In the genomic region with DNA sequence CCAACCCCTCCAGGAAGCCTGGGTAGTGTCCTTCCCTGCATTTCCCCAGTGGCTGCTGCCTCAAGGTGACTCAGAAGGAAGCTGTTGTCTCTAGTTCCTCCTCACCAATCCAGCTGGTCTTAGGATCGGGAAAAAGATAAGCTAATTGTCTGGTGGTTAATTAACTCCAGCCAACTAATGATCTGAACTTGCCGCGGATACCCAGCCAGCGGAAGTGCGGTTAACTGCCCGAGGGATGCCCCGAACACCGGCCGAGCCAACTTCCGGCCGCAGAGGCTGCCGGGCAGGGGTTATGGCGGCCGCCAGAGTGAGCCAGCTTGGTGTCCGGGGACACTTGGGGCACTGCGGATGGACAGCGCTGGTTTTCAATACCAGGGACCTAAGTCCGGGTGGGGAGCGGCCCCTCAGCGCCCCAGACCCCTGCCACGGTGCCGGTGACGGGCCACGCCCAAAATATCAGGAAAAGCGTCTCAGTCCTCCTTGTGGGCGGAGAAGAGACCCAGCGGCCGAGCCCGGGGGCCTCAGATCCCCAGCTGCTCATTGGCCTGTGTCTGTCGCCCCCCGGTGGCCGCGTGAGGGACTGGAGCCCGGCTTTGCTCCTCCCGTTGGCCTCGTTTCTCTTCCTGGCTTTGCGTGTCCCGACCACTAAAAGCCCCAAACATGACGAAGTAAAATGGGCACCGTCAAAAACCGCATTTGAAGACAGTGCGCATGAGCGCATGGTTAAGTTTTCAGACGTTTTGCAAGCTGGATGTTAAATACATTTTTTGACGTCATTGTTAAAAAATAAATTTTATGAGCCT, we compare ENCODE assay signal across 1 cellular context.
TF ChIP-seq lines count a peak whose summit lies in the region.

No MANE protein-coding gene starts in this region.

TF ChIP-seq in HepG2, 621 proteins besides CTCF, POLR2A, EP300 and RAD21 (continued from another document and continues in another):
- no peak for TF ChIP-seq ATF6 (CRISPR knock-in tag; conservative IDR thresholded peaks at IDR 0.05)
- TF ChIP-seq SNRNP70 (IDR thresholded peaks at IDR 0.05; ENCODE audit: low read depth, low read length) = no peak
- TF ChIP-seq, protein P1, sequence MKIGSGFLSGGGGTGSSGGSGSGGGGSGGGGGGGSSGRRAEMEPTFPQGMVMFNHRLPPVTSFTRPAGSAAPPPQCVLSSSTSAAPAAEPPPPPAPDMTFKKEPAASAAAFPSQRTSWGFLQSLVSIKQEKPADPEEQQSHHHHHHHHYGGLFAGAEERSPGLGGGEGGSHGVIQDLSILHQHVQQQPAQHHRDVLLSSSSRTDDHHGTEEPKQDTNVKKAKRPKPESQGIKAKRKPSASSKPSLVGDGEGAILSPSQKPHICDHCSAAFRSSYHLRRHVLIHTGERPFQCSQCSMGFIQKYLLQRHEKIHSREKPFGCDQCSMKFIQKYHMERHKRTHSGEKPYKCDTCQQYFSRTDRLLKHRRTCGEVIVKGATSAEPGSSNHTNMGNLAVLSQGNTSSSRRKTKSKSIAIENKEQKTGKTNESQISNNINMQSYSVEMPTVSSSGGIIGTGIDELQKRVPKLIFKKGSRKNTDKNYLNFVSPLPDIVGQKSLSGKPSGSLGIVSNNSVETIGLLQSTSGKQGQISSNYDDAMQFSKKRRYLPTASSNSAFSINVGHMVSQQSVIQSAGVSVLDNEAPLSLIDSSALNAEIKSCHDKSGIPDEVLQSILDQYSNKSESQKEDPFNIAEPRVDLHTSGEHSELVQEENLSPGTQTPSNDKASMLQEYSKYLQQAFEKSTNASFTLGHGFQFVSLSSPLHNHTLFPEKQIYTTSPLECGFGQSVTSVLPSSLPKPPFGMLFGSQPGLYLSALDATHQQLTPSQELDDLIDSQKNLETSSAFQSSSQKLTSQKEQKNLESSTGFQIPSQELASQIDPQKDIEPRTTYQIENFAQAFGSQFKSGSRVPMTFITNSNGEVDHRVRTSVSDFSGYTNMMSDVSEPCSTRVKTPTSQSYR (CRISPR knock-in tag; IDR thresholded peaks at IDR 0.05; ENCODE audit: borderline replicate concordance) = no peak
- TF ChIP-seq REST (IDR thresholded peaks at IDR 0.05; ENCODE audit: borderline replicate concordance in 1 of 2, low read depth in 1 of 2, low read length in 2 of 2) = peak in 1 of 2 experiments; percentile 35; a peak in 1 of 4 replicates
- TF ChIP-seq CEBPG (CRISPR knock-in tag; IDR thresholded peaks at IDR 0.05) = no peak
- TF ChIP-seq MAFK (conservative IDR thresholded peaks at IDR 0.05 in 1 of 2, IDR thresholded peaks at IDR 0.05 in 1 of 2; ENCODE audit: low read length in 2 of 2) = no peak
- 0 out of 2 replicates have a peak, but pooled peaks have one; percentile 25 for TF ChIP-seq ZNF33B (CRISPR knock-in tag; IDR thresholded peaks at IDR 0.05)
- TF ChIP-seq ZFY (CRISPR knock-in tag; IDR thresholded peaks at IDR 0.05) = peak; percentile 82; the same call in 1 of the 2 replicates
- TF ChIP-seq SSRP1 (CRISPR knock-in tag; IDR thresholded peaks at IDR 0.05) = no peak
- TF ChIP-seq IKZF5 (CRISPR knock-in tag; IDR thresholded peaks at IDR 0.05) = peak; percentile 80
- TF ChIP-seq SRSF1 (optimal IDR thresholded peaks at IDR 0.05; ENCODE audit: low read depth, low read length) = peak; percentile 97
- TF ChIP-seq TFDP2 (CRISPR knock-in tag; IDR thresholded peaks at IDR 0.05) = peak; percentile 58
- no peak for TF ChIP-seq AGO1 (IDR thresholded peaks at IDR 0.05; ENCODE audit: low read depth, low read length, poor library complexity, severe bottlenecking)
- TF ChIP-seq NAIF1 (CRISPR knock-in tag; IDR thresholded peaks at IDR 0.05; ENCODE audit: borderline replicate concordance) = no peak
- TF ChIP-seq MLX (CRISPR knock-in tag; IDR thresholded peaks at IDR 0.05) = no peak
- no peak for TF ChIP-seq ZNF3 (CRISPR knock-in tag; IDR thresholded peaks at IDR 0.05)
- no peak for TF ChIP-seq ZNF530 (CRISPR knock-in tag; IDR thresholded peaks at IDR 0.05; ENCODE audit: low read depth)
- no peak for TF ChIP-seq PHB2 (IDR thresholded peaks at IDR 0.05; ENCODE audit: partially characterized antibody)
- TF ChIP-seq SCMH1 (CRISPR knock-in tag; IDR thresholded peaks at IDR 0.05; ENCODE audit: borderline replicate concordance) = no peak
- TF ChIP-seq MAFG (CRISPR knock-in tag; IDR thresholded peaks at IDR 0.05) = no peak
- TF ChIP-seq RFX1 (IDR thresholded peaks at IDR 0.05) = no peak
- TF ChIP-seq ZNF432 (CRISPR knock-in tag; IDR thresholded peaks at IDR 0.05; ENCODE audit: borderline replicate concordance) = no peak
- TF ChIP-seq, protein P2, sequence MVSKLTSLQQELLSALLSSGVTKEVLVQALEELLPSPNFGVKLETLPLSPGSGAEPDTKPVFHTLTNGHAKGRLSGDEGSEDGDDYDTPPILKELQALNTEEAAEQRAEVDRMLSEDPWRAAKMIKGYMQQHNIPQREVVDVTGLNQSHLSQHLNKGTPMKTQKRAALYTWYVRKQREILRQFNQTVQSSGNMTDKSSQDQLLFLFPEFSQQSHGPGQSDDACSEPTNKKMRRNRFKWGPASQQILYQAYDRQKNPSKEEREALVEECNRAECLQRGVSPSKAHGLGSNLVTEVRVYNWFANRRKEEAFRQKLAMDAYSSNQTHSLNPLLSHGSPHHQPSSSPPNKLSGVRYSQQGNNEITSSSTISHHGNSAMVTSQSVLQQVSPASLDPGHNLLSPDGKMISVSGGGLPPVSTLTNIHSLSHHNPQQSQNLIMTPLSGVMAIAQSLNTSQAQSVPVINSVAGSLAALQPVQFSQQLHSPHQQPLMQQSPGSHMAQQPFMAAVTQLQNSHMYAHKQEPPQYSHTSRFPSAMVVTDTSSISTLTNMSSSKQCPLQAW (CRISPR knock-in tag; IDR thresholded peaks at IDR 0.05) = peak; percentile 95
- TF ChIP-seq, protein P3, sequence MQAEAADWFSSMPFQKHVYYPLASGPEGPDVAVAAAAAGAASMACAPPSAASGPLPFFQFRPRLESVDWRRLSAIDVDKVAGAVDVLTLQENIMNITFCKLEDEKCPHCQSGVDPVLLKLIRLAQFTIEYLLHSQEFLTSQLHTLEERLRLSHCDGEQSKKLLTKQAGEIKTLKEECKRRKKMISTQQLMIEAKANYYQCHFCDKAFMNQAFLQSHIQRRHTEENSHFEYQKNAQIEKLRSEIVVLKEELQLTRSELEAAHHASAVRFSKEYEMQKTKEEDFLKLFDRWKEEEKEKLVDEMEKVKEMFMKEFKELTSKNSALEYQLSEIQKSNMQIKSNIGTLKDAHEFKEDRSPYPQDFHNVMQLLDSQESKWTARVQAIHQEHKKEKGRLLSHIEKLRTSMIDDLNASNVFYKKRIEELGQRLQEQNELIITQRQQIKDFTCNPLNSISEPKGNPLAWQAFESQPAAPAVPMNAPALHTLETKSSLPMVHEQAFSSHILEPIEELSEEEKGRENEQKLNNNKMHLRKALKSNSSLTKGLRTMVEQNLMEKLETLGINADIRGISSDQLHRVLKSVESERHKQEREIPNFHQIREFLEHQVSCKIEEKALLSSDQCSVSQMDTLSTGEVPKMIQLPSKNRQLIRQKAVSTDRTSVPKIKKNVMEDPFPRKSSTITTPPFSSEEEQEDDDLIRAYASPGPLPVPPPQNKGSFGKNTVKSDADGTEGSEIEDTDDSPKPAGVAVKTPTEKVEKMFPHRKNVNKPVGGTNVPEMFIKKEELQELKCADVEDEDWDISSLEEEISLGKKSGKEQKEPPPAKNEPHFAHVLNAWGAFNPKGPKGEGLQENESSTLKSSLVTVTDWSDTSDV (CRISPR knock-in tag; IDR thresholded peaks at IDR 0.05) = no peak
- TF ChIP-seq, protein P4, sequence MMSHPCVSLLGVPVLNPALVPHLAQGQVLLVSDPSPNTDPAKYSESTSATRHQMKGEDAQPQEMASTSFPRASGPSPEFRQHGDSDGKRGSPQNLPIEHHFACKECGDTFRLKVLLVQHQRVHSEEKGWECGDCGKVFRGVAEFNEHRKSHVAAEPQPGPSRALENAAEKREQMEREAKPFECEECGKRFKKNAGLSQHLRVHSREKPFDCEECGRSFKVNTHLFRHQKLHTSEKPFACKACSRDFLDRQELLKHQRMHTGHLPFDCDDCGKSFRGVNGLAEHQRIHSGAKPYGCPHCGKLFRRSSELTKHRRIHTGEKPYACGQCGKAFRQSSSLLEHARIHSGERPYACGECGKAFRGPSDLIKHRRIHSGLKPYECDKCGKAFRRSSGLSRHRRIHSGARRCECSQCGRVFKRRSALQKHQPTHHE (CRISPR knock-in tag; IDR thresholded peaks at IDR 0.05; ENCODE audit: borderline replicate concordance) = no peak
- no peak for TF ChIP-seq ZNF749 (CRISPR knock-in tag; IDR thresholded peaks at IDR 0.05; ENCODE audit: borderline replicate concordance)
- TF ChIP-seq NONO (IDR thresholded peaks at IDR 0.05) = no peak
- peak; percentile 83 for TF ChIP-seq NONO (CRISPR knock-in tag; conservative IDR thresholded peaks at IDR 0.05)
- TF ChIP-seq POGZ (CRISPR knock-in tag; IDR thresholded peaks at IDR 0.05) = peak; percentile 81
- TF ChIP-seq MZF1 (CRISPR knock-in tag; IDR thresholded peaks at IDR 0.05; ENCODE audit: borderline replicate concordance) = no peak
- TF ChIP-seq CENPT (CRISPR knock-in tag; IDR thresholded peaks at IDR 0.05; ENCODE audit: low read depth) = no peak
- TF ChIP-seq ZBTB43 (CRISPR knock-in tag; conservative IDR thresholded peaks at IDR 0.05) = no peak
